Comparison of ENCODE assay signal across 8 cellular contexts in the genomic region with DNA sequence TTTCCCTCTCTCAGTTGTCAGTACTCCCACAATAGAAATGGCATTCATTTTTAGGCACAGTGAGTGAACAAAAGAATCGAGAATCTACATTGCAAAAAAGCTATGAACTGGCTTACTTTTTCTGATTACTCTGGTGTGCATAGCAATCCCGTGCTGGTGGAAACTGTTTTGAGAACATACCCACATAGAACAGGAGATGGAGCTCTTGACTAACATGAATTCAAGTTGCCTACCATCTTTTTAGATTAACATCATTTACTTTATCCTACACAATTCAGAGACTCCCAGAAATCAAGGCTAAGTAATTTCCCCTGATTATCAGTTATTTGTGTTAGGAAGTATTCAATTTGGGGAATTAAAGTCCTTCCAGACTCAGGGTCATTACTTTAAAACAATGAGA.
A peak's percentile ranks its signal among the peaks of the same experiment; 100 is the strongest.
DNase-seq lines count a peak whose midpoint lies in the region; ATAC-seq and TF ChIP-seq lines count a peak whose summit lies in the region.

No MANE protein-coding gene starts in this region.

- peak; percentile 68 for TF ChIP-seq CTCF in foreskin keratinocyte (conservative IDR thresholded peaks at IDR 0.05)

- H3K27ac ChIP-seq in foreskin keratinocyte, result no peak overlapping the region

- in situ Hi-C loops in SK-MEL-5 (cut with HindIII; ENCODE audit: low pct_unique_long_range_greater_than_20kb, low sequenced_read_pairs), result loop anchor here (25.0 kb wide), 1 partner anchor 746 kb away; no protein-coding TSS in a partner anchor

- DNase-seq in DMS53 treated with DMSO at 0.1 percent for 48 hours (lab: John Stamatoyannopoulos, UW; ENCODE audit: unreplicated experiment) (peak; percentile 21), SK-MEL-5 (ENCODE audit: low read depth, low spot score) (peak; percentile 54), foreskin keratinocyte (peak in 1 of 2 donors; percentile 21), stromal cell of bone marrow (ENCODE audit: low read depth) (peak; percentile 36), GM19238 (ENCODE audit: insufficient read length, low spot score) (no peak)
- no peak for DNase-seq in activated CD4-positive, alpha-beta T cell treated with anti-CD3 and anti-CD28 coated beads, Interleukin-2, amount 50 U/mL, for 1 hour

- H3K27me3 ChIP-seq in foreskin keratinocyte, result peaks cover 2% of the 10 kb centered on the region

- ATAC-seq in HG03280 (IDR thresholded peaks at IDR 0.05; ENCODE audit: unreplicated experiment) (peak; percentile 48), foreskin keratinocyte (peak; percentile 71), HG03457 (IDR thresholded peaks at IDR 0.05; ENCODE audit: unreplicated experiment) (no peak)

- no peaks in the 10 kb centered on the region for H3K4me1 ChIP-seq in foreskin keratinocyte

Comparison
In these comparisons a context has a peak if more than half of its experiments do, and no peak if none do; other contexts are left out.
1. DNase-seq: peak in DMS53 treated with DMSO at 0.1 percent for 48 hours (single experiment), SK-MEL-5 (single experiment) and stromal cell of bone marrow (single experiment); none in GM19238 (single experiment) and activated CD4-positive, alpha-beta T cell treated with anti-CD3 and anti-CD28 coated beads, Interleukin-2, amount 50 U/mL, for 1 hour (single experiment).